In genomic region chr14:39967885-39968284, GRCh38 we compare ENCODE assay signal across 22 cellular contexts.
"Had no signal": no experiment of that assay in that cellular context is flagged by ENCODE, and none has a peak within 500 bp of the region (broad histone marks: within the 10 kb centered on the region; RNA-seq: fewer than 3 reads in every experiment).

No MANE protein-coding gene starts in this region.

- H3K27me3 Mint-ChIP-seq: naive thymus-derived CD4-positive, alpha-beta T cell; stimulated activated memory B cell treated with anti-CD40 and anti-IgM and Interleukin-4, amounts not matched to agents 10 μg/mL and 1 μg/mL and 100 μg/mL, for 72 hours; stimulated activated naive CD8-positive, alpha-beta T cell treated with anti-CD3 and anti-CD28 coated beads, Interleukin-15, amount 100 ng/mL, for 72 hours had no signal

- H3K27ac ChIP-seq: coronary artery, epithelial cell of prostate, esophagus muscularis mucosa, gastrocnemius medialis, heart right ventricle, parathyroid adenoma, psoas muscle, spleen, thoracic aorta, transverse colon had no signal

- H3K4me1 Mint-ChIP-seq: naive thymus-derived CD4-positive, alpha-beta T cell; stimulated activated memory B cell treated with anti-CD40 and anti-IgM and Interleukin-4, amounts not matched to agents 10 μg/mL and 1 μg/mL and 100 μg/mL, for 72 hours; stimulated activated naive CD8-positive, alpha-beta T cell treated with anti-CD3 and anti-CD28 coated beads, Interleukin-15, amount 100 ng/mL, for 72 hours had no signal

- DNase-seq: effector CD8-positive, alpha-beta T cell; gastrocnemius medialis; heart right ventricle; hypothalamus; mammary epithelial cell; naive thymus-derived CD4-positive, alpha-beta T cell; nephron progenitor cell; psoas muscle; spleen; stimulated activated CD4-positive, alpha-beta T cell treated with anti-CD3 and anti-CD28 coated beads, Interleukin-15, amount 100 ng/mL, for 24 hours; stimulated activated CD4-positive, alpha-beta T cell treated with anti-CD3 and anti-CD28 coated beads, Interleukin-1b, Interleukin-23, amount 100 ng/mL, for 48 hours; stimulated activated CD4-positive, alpha-beta T cell treated with anti-CD3 and anti-CD28 coated beads, Interleukin-4, amount 100 ng/mL, for 24 hours; stimulated activated naive CD8-positive, alpha-beta T cell treated with anti-CD3 and anti-CD28 coated beads, Interleukin-15, amount 100 ng/mL, for 72 hours; transverse colon had no signal

- H3K4me3 ChIP-seq: coronary artery, esophagus muscularis mucosa, gastrocnemius medialis, heart right ventricle, psoas muscle, spleen, thoracic aorta, transverse colon had no signal

- H3K36me3 ChIP-seq: esophagus muscularis mucosa, gastrocnemius medialis, heart right ventricle, spleen, thoracic aorta, transverse colon had no signal

- ATAC-seq: gastrocnemius medialis; heart right ventricle; left lobe of liver; naive thymus-derived CD4-positive, alpha-beta T cell; psoas muscle; sciatic nerve; stimulated activated memory B cell treated with anti-CD40 and anti-IgM and Interleukin-4, amounts not matched to agents 10 μg/mL and 1 μg/mL and 100 μg/mL, for 72 hours; stimulated activated naive CD8-positive, alpha-beta T cell treated with anti-CD3 and anti-CD28 coated beads, Interleukin-15, amount 100 ng/mL, for 72 hours had no signal

- H3K27me3 ChIP-seq: esophagus muscularis mucosa, gastrocnemius medialis, heart right ventricle, spleen, transverse colon had no signal

- H3K36me3 Mint-ChIP-seq: naive thymus-derived CD4-positive, alpha-beta T cell; stimulated activated memory B cell treated with anti-CD40 and anti-IgM and Interleukin-4, amounts not matched to agents 10 μg/mL and 1 μg/mL and 100 μg/mL, for 72 hours had no signal

- H3K9me3 ChIP-seq: gastrocnemius medialis, psoas muscle, thoracic aorta, transverse colon had no signal

- H3K9ac ChIP-seq: parathyroid adenoma had no signal

- H3K27ac Mint-ChIP-seq: naive thymus-derived CD4-positive, alpha-beta T cell; nephron progenitor cell; stimulated activated memory B cell treated with anti-CD40 and anti-IgM and Interleukin-4, amounts not matched to agents 10 μg/mL and 1 μg/mL and 100 μg/mL, for 72 hours; stimulated activated naive CD8-positive, alpha-beta T cell treated with anti-CD3 and anti-CD28 coated beads, Interleukin-15, amount 100 ng/mL, for 72 hours had no signal

- H3K4me1 ChIP-seq: esophagus muscularis mucosa, gastrocnemius medialis, heart right ventricle, parathyroid adenoma, psoas muscle, spleen, transverse colon had no signal

- H3K4me3 Mint-ChIP-seq: naive thymus-derived CD4-positive, alpha-beta T cell; nephron progenitor cell; stimulated activated memory B cell treated with anti-CD40 and anti-IgM and Interleukin-4, amounts not matched to agents 10 μg/mL and 1 μg/mL and 100 μg/mL, for 72 hours; stimulated activated naive CD8-positive, alpha-beta T cell treated with anti-CD3 and anti-CD28 coated beads, Interleukin-15, amount 100 ng/mL, for 72 hours had no signal
